ENCODE assay signal across 30 cellular contexts in the genomic region with DNA sequence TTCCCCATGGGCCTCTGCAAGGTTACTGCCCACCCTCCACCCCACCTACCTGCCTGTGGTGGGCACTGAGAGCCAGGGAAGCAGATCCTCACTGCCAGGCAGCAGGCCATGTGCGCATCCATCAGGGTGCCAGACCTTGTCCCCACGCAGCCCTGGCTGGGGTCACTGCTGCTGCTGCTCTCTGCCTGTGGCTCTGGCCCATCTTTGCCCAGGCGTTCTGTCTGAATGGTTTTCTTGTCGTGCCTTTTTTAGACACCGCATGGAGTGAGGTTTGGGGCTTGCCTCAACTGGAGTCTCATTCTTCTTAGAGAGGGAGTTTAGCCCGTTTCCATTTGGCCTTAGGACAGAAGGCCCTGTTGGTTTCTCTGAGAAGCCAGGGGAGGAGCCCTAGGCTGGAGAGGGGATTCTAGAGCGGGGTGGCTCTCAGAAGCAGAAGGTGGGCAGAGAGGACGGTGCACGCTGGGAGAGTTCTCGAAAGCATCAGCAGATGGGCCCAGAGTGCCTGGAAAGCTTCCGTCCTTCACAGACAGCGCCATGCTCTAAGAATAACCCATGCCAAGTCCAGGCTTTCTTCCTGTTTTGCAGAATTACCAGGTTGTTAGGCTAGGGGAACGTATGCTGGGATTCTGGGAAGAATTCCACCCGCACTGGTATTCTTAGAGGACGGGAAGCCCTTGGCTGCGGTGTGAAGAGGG. TPM values are rescaled to one million over a fixed set of nuclear protein-coding genes. Genes with fewer than 3 reads are reported as not detected.
DNase-seq lines count a peak whose midpoint lies in the region; ATAC-seq, FAIRE-seq and TF ChIP-seq lines count a peak whose summit lies in the region.
"Had no signal": no experiment of that assay in that cellular context is flagged by ENCODE, and none has a peak within 500 bp of the region (broad histone marks: within the 10 kb centered on the region; RNA-seq: fewer than 3 reads in every experiment).

No MANE protein-coding gene starts in this region.

- H3K9ac ChIP-seq in BLaER1 treated with 17β-estradiol and CSF1 and Interleukin-3, amounts not matched to agents 10 nM and 100 nM: peak overlapping the region; percentile 21 to 70 (median 57); a peak in 16 of 22 replicates
- H3K9ac ChIP-seq in K562 (ENCODE audit: insufficient read depth in 1 of 2, low read depth in 2 of 2, low read length in 2 of 2): peak overlapping the region in 1 of 2 experiments; percentile 72; a peak in 2 of 4 replicates

- no peak for TF ChIP-seq POLR2A in K562 (conservative IDR thresholded peaks at IDR 0.05)

- TF ChIP-seq CTCF in K562 (IDR thresholded peaks at IDR 0.05 in 2 of 3, conservative IDR thresholded peaks at IDR 0.05 in 1 of 3; ENCODE audit: insufficient read depth in 2 of 3, low read depth in 1 of 3, low read length in 3 of 3) (no peak), GM23338 (conservative IDR thresholded peaks at IDR 0.05; ENCODE audit: low read depth in 2 of 2) (no peak)

- H3K27me3 Mint-ChIP-seq in GM23338 (ENCODE audit: insufficient read depth, low read depth, poor library complexity): peaks cover 7% of the 10 kb centered on the region
- H3K27me3 Mint-ChIP-seq: activated B cell treated with CpG ODN at 0.5 μM for 24 hours had no signal

- no peaks in the 10 kb centered on the region for H3K9me3 Mint-ChIP-seq in GM23338
- H3K9me3 Mint-ChIP-seq: activated B cell treated with CpG ODN at 0.5 μM for 24 hours; activated naive CD4-positive, alpha-beta T cell treated with anti-CD3 and anti-CD28 coated beads, Interleukin-2, amount 50 U/mL, for 72 hours; stimulated activated effector memory CD8-positive, alpha-beta T cell treated with anti-CD3 and anti-CD28 coated beads, Interleukin-12 subunit alpha, Interleukin-12 subunit beta, amount 100 ng/mL, for 72 hours had no signal

- 85% methylated on average over 16 of the region's 16 CpGs for WGBS in K562 (ENCODE audit: insufficient coverage, low coverage, missing lambda C conversion rate)

- no peak for TF ChIP-seq RAD21 in K562 (CRISPR knock-in tag; conservative IDR thresholded peaks at IDR 0.05 in 1 of 2, IDR thresholded peaks at IDR 0.05 in 1 of 2)

- no peaks in the 10 kb centered on the region for H3K4me1 Mint-ChIP-seq in GM23338

- no peaks in the 10 kb centered on the region for H3F3A ChIP-seq in GM23338 (replicated peaks; ENCODE audit: low read depth)

- H4K20me1 ChIP-seq in BLaER1 treated with 17β-estradiol and CSF1 and Interleukin-3, amounts not matched to agents 10 nM and 100 nM: peaks cover 10 to 100% (median 33%) of the 10 kb centered on the region in 11 experiments; a peak in 17 of 22 replicates
- H4K20me1 ChIP-seq in K562 (replicated peaks; ENCODE audit: control insufficient read depth, insufficient read depth, low read length) (peaks cover 62% of the 10 kb centered on the region), GM23338 (replicated peaks; ENCODE audit: insufficient read depth) (no peaks in the 10 kb centered on the region; the same call in none of the 2 replicates)

- no TSS peak for BruUV-seq in K562 (replicated peaks; lab: Mats Ljungman, UMichigan)

- H3K4me3 Mint-ChIP-seq in GM23338: no peak overlapping the region
- H3K4me3 Mint-ChIP-seq: activated B cell treated with CpG ODN at 0.5 μM for 24 hours; stimulated activated effector memory CD8-positive, alpha-beta T cell treated with anti-CD3 and anti-CD28 coated beads, Interleukin-12 subunit alpha, Interleukin-12 subunit beta, amount 100 ng/mL, for 72 hours had no signal

- CTCF ChIA-PET in K562 (lab: Yijun Ruan, JAX; ENCODE audit: low intra/inter-chr PET ratio): interaction anchor here (0.6 to 4.2 kb wide), 3 partner anchors 58 to 1700 kb away, joined by 3 to 30 read pairs (median 3); no protein-coding TSS in a partner anchor

- peaks cover 72 to 97% (median 92%) of the 10 kb centered on the region in 10 experiments for H3K4me1 ChIP-seq in BLaER1 treated with 17β-estradiol and CSF1 and Interleukin-3, amounts not matched to agents 10 nM and 100 nM
- peaks cover 33 to 71% of the 10 kb centered on the region in 2 experiments for H3K4me1 ChIP-seq in K562 (replicated peaks in 1 of 2; ENCODE audit: control insufficient read depth in 2 of 2, insufficient read depth in 2 of 2, low read length in 2 of 2)
- no peaks in the 10 kb centered on the region for H3K4me1 ChIP-seq in GM23338 (ENCODE audit: insufficient read depth)
- H3K4me1 ChIP-seq: uterus had no signal

- H3K27ac Mint-ChIP-seq in GM23338: no peak overlapping the region
- H3K27ac Mint-ChIP-seq: stimulated activated effector memory CD8-positive, alpha-beta T cell treated with anti-CD3 and anti-CD28 coated beads, Interleukin-12 subunit alpha, Interleukin-12 subunit beta, amount 100 ng/mL, for 72 hours had no signal

- no peaks in the 10 kb centered on the region for H3K27me3 ChIP-seq in BLaER1 treated with 17β-estradiol and CSF1 and Interleukin-3, amounts not matched to agents 10 nM and 100 nM
- no peaks in the 10 kb centered on the region for H3K27me3 ChIP-seq in K562 (ENCODE audit: control insufficient read depth in 2 of 2, insufficient read depth in 2 of 2, low read length in 2 of 2)
- H3K27me3 ChIP-seq in MG63: no peaks in the 10 kb centered on the region
- H3K27me3 ChIP-seq in GM23338 (ENCODE audit: insufficient read depth): no peaks in the 10 kb centered on the region
- H3K27me3 ChIP-seq: neutrophil, suprapubic skin, uterus had no signal

- H3K27ac ChIP-seq in BLaER1 treated with 17β-estradiol and CSF1 and Interleukin-3, amounts not matched to agents 10 nM and 100 nM: peak overlapping the region in 8 of 11 experiments; percentile 45 to 95 (median 89); a peak in 16 of 22 replicates
- H3K27ac ChIP-seq in K562 (ENCODE audit: extremely low read depth, low read depth, low read length) (no peak overlapping the region), GM23338 (ENCODE audit: low read depth) (no peak overlapping the region)
- H3K27ac ChIP-seq: C4-2B, lower lobe of right lung, neutrophil, suprapubic skin, uterus had no signal

- H3K4me2 ChIP-seq in BLaER1 treated with 17β-estradiol and CSF1 and Interleukin-3, amounts not matched to agents 10 nM and 100 nM: peak overlapping the region; percentile 75 to 94 (median 88)
- H3K4me2 ChIP-seq in K562 (ENCODE audit: insufficient read depth, low read length) (no peak overlapping the region), GM23338 (no peak overlapping the region)

- peaks cover 0 to 57% (median 19%) of the 10 kb centered on the region in 11 experiments; a peak in 13 of 22 replicates for H3K36me3 ChIP-seq in BLaER1 treated with 17β-estradiol and CSF1 and Interleukin-3, amounts not matched to agents 10 nM and 100 nM
- H3K36me3 ChIP-seq in K562 (ENCODE audit: control insufficient read depth, insufficient read depth, low read length): peaks cover 69% of the 10 kb centered on the region
- peaks cover 8% of the 10 kb centered on the region for H3K36me3 ChIP-seq in MG63
- H3K36me3 ChIP-seq in GM23338 (ENCODE audit: insufficient read depth): no peaks in the 10 kb centered on the region
- H3K36me3 ChIP-seq: uterus had no signal

- no peaks in the 10 kb centered on the region for H3K36me3 Mint-ChIP-seq in GM23338 (ENCODE audit: low read depth)
- H3K36me3 Mint-ChIP-seq: activated naive CD4-positive, alpha-beta T cell treated with anti-CD3 and anti-CD28 coated beads, Interleukin-2, amount 50 U/mL, for 72 hours; stimulated activated effector memory CD8-positive, alpha-beta T cell treated with anti-CD3 and anti-CD28 coated beads, Interleukin-12 subunit alpha, Interleukin-12 subunit beta, amount 100 ng/mL, for 72 hours had no signal

- POLR2A ChIA-PET in K562 (lab: Yijun Ruan, JAX): interaction anchor here (0.6 to 1.5 kb wide), 5 partner anchors 11 to 43 kb away, joined by 3 to 4 read pairs (median 3); no protein-coding TSS in a partner anchor

- FAIRE-seq in K562 (lab: Jason Lieb, UNC): no peak
- FAIRE-seq: D721Med, GM12892, keratinocyte had no signal

- H2AFZ ChIP-seq in K562 (ENCODE audit: low read depth, low read length) (no peak overlapping the region), GM23338 (no peak overlapping the region)

- intact Hi-C loops in K562 (cut with micrococcal nuclease) (loop anchor here (1.0 to 10.0 kb wide), 3 partner anchors 59 to 614 kb away; partner anchors contain the start of genes GNB1L and RTL10), left ventricle myocardium superior (cut with micrococcal nuclease) (no loop called here)

- DNase-seq in K562 (ENCODE audit: extremely low read depth in 1 of 4, low spot score in 3 of 4): no peak
- no peak for DNase-seq in left ventricle myocardium superior
- DNase-seq in pons (ENCODE audit: low spot score): peak; percentile 60
- DNase-seq in MG63: no peak
- DNase-seq in GM23338 (ENCODE audit: low spot score): no peak
- no peak for DNase-seq in HT-29 (ENCODE audit: low spot score)
- no peak for DNase-seq in NOMO-1 treated with DMSO at 0.1 percent for 48 hours (lab: John Stamatoyannopoulos, UW; ENCODE audit: unreplicated experiment)
- DNase-seq: ACHN; activated B cell treated with CpG ODN at 0.5 μM for 24 hours; activated CD4-positive, alpha-beta T cell treated with anti-CD3 and anti-CD28 coated beads, Interleukin-2, amount 50 U/mL, for 48 hours; activated CD8-positive, alpha-beta memory T cell treated with anti-CD3 and anti-CD28 coated beads, Interleukin-2, amount 50 U/mL, for 4 hours; H7; lower lobe of right lung; NCI-H1048; NCI-H187 treated with DMSO at 0.1 percent for 48 hours; NCI-H226; NCI-H82; stimulated activated CD4-positive, alpha-beta T cell treated with anti-CD3 and anti-CD28 coated beads, Interleukin-2, amount 100 ng/mL, for 48 hours; SW 1271; uterus had no signal

- H3K79me2 ChIP-seq in K562 (ENCODE audit: control insufficient read depth, insufficient read depth, low read length): peaks cover 80% of the 10 kb centered on the region
- no peaks in the 10 kb centered on the region for H3K79me2 ChIP-seq in GM23338 (replicated peaks; ENCODE audit: insufficient read depth)

- no peak overlapping the region; a peak in 1 of 20 replicates for H3K4me3 ChIP-seq in BLaER1 treated with 17β-estradiol and CSF1 and Interleukin-3, amounts not matched to agents 10 nM and 100 nM
- H3K4me3 ChIP-seq in K562: no peak overlapping the region
- H3K4me3 ChIP-seq in MG63: no peak overlapping the region
- no peak overlapping the region for H3K4me3 ChIP-seq in GM23338
- H3K4me3 ChIP-seq: coronary artery, lower lobe of right lung, suprapubic skin, uterus had no signal

- H3K9me1 ChIP-seq in K562 (ENCODE audit: control insufficient read depth, insufficient read depth, low read length): peaks cover 19% of the 10 kb centered on the region

- peaks cover 0 to 11% (median 10%) of the 10 kb centered on the region in 11 experiments; a peak in 16 of 22 replicates for H3K9me3 ChIP-seq in BLaER1 treated with 17β-estradiol and CSF1 and Interleukin-3, amounts not matched to agents 10 nM and 100 nM (replicated peaks in 1 of 11)
- H3K9me3 ChIP-seq in K562 (replicated peaks; ENCODE audit: control insufficient read depth, insufficient read depth, low read depth, low read length) (no peaks in the 10 kb centered on the region), MG63 (no peaks in the 10 kb centered on the region)
- H3K9me3 ChIP-seq: lower lobe of right lung, neutrophil, suprapubic skin, uterus had no signal

- no peaks in the 10 kb centered on the region for H3K9me2 ChIP-seq in GM23338 (ENCODE audit: insufficient read depth)

- no peak for TF ChIP-seq EP300 in K562 (IDR thresholded peaks at IDR 0.05; ENCODE audit: low read length)

- ATAC-seq in K562 (no peak), left ventricle myocardium superior (peak; percentile 1), GM23338 (no peak)
- ATAC-seq: activated naive CD4-positive, alpha-beta T cell treated with anti-CD3 and anti-CD28 coated beads, Interleukin-2, amount 50 U/mL, for 72 hours; lower lobe of right lung; stimulated activated effector memory CD8-positive, alpha-beta T cell treated with anti-CD3 and anti-CD28 coated beads, Interleukin-12 subunit alpha, Interleukin-12 subunit beta, amount 100 ng/mL, for 72 hours had no signal

- in situ Hi-C loops in K562 (cut with MboI): no loop called here

RNA-seq across cellular contexts. Expression of gene TANGO2, which starts 8.1 kb away (rescaled TPM):
- 160 and 395 TPM in 2 replicates for total RNA-seq in K562 (2011; cell fraction: chromatin; rRNA removed; ENCODE audit: low replicate concordance)
- total RNA-seq in K562 (2011; cell fraction: nucleolus; rRNA removed): 227 and 229 TPM in 2 replicates
- 196 and 211 TPM in 2 replicates for total RNA-seq in K562 (2011; cell fraction: nucleoplasm; rRNA removed)
- total RNA-seq in K562 (2014; rRNA removed): 70.1 and 95.8 TPM in 2 replicates
- 36.1 and 45.9 TPM in 2 replicates for total RNA-seq in K562 (2014; rRNA removed; fragmentation: Illumina TruSeq; extraction: Trizol)
- 55.8 and 57.2 TPM in 2 replicates for total RNA-seq in K562 (2015; rRNA removed; fragmentation: Illumina TruSeq; extraction: Trizol)
- 94.1 and 97.3 TPM in 2 replicates for total RNA-seq in K562 (2021)
- polyA plus RNA-seq in K562 (2011; rRNA removed): 94.9 and 115 TPM in 2 replicates
- 157 and 209 TPM in 2 replicates for polyA plus RNA-seq in K562 (2011; cell fraction: cytosol; rRNA removed)
- polyA plus RNA-seq in K562 (2011; cell fraction: nucleus; rRNA removed): 157 and 195 TPM in 2 replicates
- 68.2 and 73.0 TPM in 2 replicates for polyA plus RNA-seq in K562 (2012)
- polyA plus RNA-seq in K562 (2014; fragmentation: Illumina TruSeq; extraction: Trizol): 88.3 and 89.4 TPM in 2 replicates
- polyA plus RNA-seq in K562 (2014; fragmentation: Nextera tagmentation; extraction: Ambion mirVana): 10 to 100 TPM; 15.5 to 17.5 TPM
- 89.6 and 92.5 TPM in 2 replicates for polyA plus RNA-seq in K562 (2014; rRNA removed)
- polyA minus RNA-seq in K562 (2011; rRNA and poly(A)+ RNA removed): 130 and 186 TPM in 2 replicates
- polyA minus RNA-seq in K562 (2011; cell fraction: cytosol; rRNA and poly(A)+ RNA removed): 73.2 and 76.1 TPM in 2 replicates
- 63.1 and 85.0 TPM in 2 replicates for polyA minus RNA-seq in K562 (2011; cell fraction: nucleus; rRNA and poly(A)+ RNA removed)
- 71.5 TPM for total RNA-seq in left ventricle myocardium superior
- 21.0 and 54.2 TPM in 2 replicates for total RNA-seq in MG63 (2014; rRNA removed; shearing (Covaris generic); ENCODE audit: low replicate concordance)
- total RNA-seq in GM23338 (2014; rRNA removed; shearing (Covaris generic)): 15.0 and 20.2 TPM in 2 replicates
- 6.7 and 6.9 TPM in 2 replicates for polyA plus RNA-seq in GM23338 (2016; fragmentation: Nextera tagmentation; extraction: Ambion mirVana)
- 71.9 and 88.2 TPM in 2 replicates for total RNA-seq in HT-29 (2014; rRNA removed; shearing (Covaris generic))

RNA-seq across cellular contexts. Expression of gene ARVCF, which starts 12.4 kb away (rescaled TPM):
- 114 and 328 TPM in 2 replicates for total RNA-seq in K562 (2011; cell fraction: chromatin; rRNA removed; ENCODE audit: low replicate concordance)
- total RNA-seq in K562 (2011; cell fraction: nucleolus; rRNA removed): 214 and 270 TPM in 2 replicates
- 106 and 131 TPM in 2 replicates for total RNA-seq in K562 (2011; cell fraction: nucleoplasm; rRNA removed)
- total RNA-seq in K562 (2014; rRNA removed): 49.3 and 54.2 TPM in 2 replicates
- total RNA-seq in K562 (2014; rRNA removed; fragmentation: Illumina TruSeq; extraction: Trizol): 2.2 and 4.5 TPM in 2 replicates
- 13.3 and 15.6 TPM in 2 replicates for total RNA-seq in K562 (2015; rRNA removed; fragmentation: Illumina TruSeq; extraction: Trizol)
- 46.5 and 50.6 TPM in 2 replicates for total RNA-seq in K562 (2021)
- polyA plus RNA-seq in K562 (2011; rRNA removed): 35.2 and 71.6 TPM in 2 replicates
- 134 and 673 TPM in 2 replicates for polyA plus RNA-seq in K562 (2011; cell fraction: cytosol; rRNA removed)
- 407 and 424 TPM in 2 replicates for polyA plus RNA-seq in K562 (2011; cell fraction: nucleus; rRNA removed)
- 30.0 and 31.2 TPM in 2 replicates for polyA plus RNA-seq in K562 (2012)
- polyA plus RNA-seq in K562 (2014; fragmentation: Illumina TruSeq; extraction: Trizol): 8.0 and 15.9 TPM in 2 replicates
- polyA plus RNA-seq in K562 (2014; fragmentation: Nextera tagmentation; extraction: Ambion mirVana): under 1 TPM; 0.03 to 0.17 TPM
- polyA plus RNA-seq in K562 (2014; rRNA removed): 42.5 and 97.4 TPM in 2 replicates
- 15.1 and 15.6 TPM in 2 replicates for polyA minus RNA-seq in K562 (2011; rRNA and poly(A)+ RNA removed)
- polyA minus RNA-seq in K562 (2011; cell fraction: cytosol; rRNA and poly(A)+ RNA removed): 24.6 and 52.4 TPM in 2 replicates
- 96.8 and 145 TPM in 2 replicates for polyA minus RNA-seq in K562 (2011; cell fraction: nucleus; rRNA and poly(A)+ RNA removed)
- 26.8 TPM for total RNA-seq in left ventricle myocardium superior
- total RNA-seq in MG63 (2014; rRNA removed; shearing (Covaris generic); ENCODE audit: low replicate concordance): 2.2 and 3.8 TPM in 2 replicates
- total RNA-seq in GM23338 (2014; rRNA removed; shearing (Covaris generic)): 87.3 and 122 TPM in 2 replicates
- 15.3 and 15.6 TPM in 2 replicates for polyA plus RNA-seq in GM23338 (2016; fragmentation: Nextera tagmentation; extraction: Ambion mirVana)
- total RNA-seq in HT-29 (2014; rRNA removed; shearing (Covaris generic)): 211 and 219 TPM in 2 replicates

RNA-seq across cellular contexts. Expression of gene DGCR8, which starts 51.0 kb away (rescaled TPM):
- total RNA-seq in K562 (2011; cell fraction: chromatin; rRNA removed; ENCODE audit: low replicate concordance): 638 and 1,105 TPM in 2 replicates
- 550 and 577 TPM in 2 replicates for total RNA-seq in K562 (2011; cell fraction: nucleolus; rRNA removed)
- total RNA-seq in K562 (2011; cell fraction: nucleoplasm; rRNA removed): 502 and 511 TPM in 2 replicates
- total RNA-seq in K562 (2014; rRNA removed): 107 and 108 TPM in 2 replicates
- total RNA-seq in K562 (2014; rRNA removed; fragmentation: Illumina TruSeq; extraction: Trizol): 43.7 and 49.4 TPM in 2 replicates
- 80.1 and 81.2 TPM in 2 replicates for total RNA-seq in K562 (2015; rRNA removed; fragmentation: Illumina TruSeq; extraction: Trizol)
- total RNA-seq in K562 (2021): 116 and 119 TPM in 2 replicates
- 81.8 and 155 TPM in 2 replicates for polyA plus RNA-seq in K562 (2011; rRNA removed)
- polyA plus RNA-seq in K562 (2011; cell fraction: cytosol; rRNA removed): 51.2 and 92.7 TPM in 2 replicates
- 1,167 and 1,418 TPM in 2 replicates for polyA plus RNA-seq in K562 (2011; cell fraction: nucleus; rRNA removed)
- polyA plus RNA-seq in K562 (2012): 76.7 and 85.3 TPM in 2 replicates
- polyA plus RNA-seq in K562 (2014; fragmentation: Illumina TruSeq; extraction: Trizol): 70.4 and 75.0 TPM in 2 replicates
- polyA plus RNA-seq in K562 (2014; fragmentation: Nextera tagmentation; extraction: Ambion mirVana): 1 to 10 TPM; 5.9 to 7.7 TPM
- polyA plus RNA-seq in K562 (2014; rRNA removed): 135 and 144 TPM in 2 replicates
- 62.1 and 82.0 TPM in 2 replicates for polyA minus RNA-seq in K562 (2011; rRNA and poly(A)+ RNA removed)
- polyA minus RNA-seq in K562 (2011; cell fraction: cytosol; rRNA and poly(A)+ RNA removed): 35.2 and 46.4 TPM in 2 replicates
- 210 and 349 TPM in 2 replicates for polyA minus RNA-seq in K562 (2011; cell fraction: nucleus; rRNA and poly(A)+ RNA removed)
- 17.7 TPM for total RNA-seq in left ventricle myocardium superior
- 16.3 and 31.0 TPM in 2 replicates for total RNA-seq in MG63 (2014; rRNA removed; shearing (Covaris generic); ENCODE audit: low replicate concordance)
- total RNA-seq in GM23338 (2014; rRNA removed; shearing (Covaris generic)): 41.6 and 48.9 TPM in 2 replicates
- polyA plus RNA-seq in GM23338 (2016; fragmentation: Nextera tagmentation; extraction: Ambion mirVana): 11.4 and 12.2 TPM in 2 replicates
- 74.9 and 87.2 TPM in 2 replicates for total RNA-seq in HT-29 (2014; rRNA removed; shearing (Covaris generic))

Comparison
In these comparisons a context has a peak if more than half of its experiments do, and no peak if none do; other contexts are left out.
1. H3K27ac ChIP-seq: peak in BLaER1 treated with 17β-estradiol and CSF1 and Interleukin-3, amounts not matched to agents 10 nM and 100 nM (8 of 11); none in K562 (single experiment) and GM23338 (single experiment).
2. H3K4me2 ChIP-seq: peak in BLaER1 treated with 17β-estradiol and CSF1 and Interleukin-3, amounts not matched to agents 10 nM and 100 nM (11 of 11); none in K562 (single experiment) and GM23338 (single experiment).